2 cellular contexts compared by ENCODE assay signal in the genomic region with DNA sequence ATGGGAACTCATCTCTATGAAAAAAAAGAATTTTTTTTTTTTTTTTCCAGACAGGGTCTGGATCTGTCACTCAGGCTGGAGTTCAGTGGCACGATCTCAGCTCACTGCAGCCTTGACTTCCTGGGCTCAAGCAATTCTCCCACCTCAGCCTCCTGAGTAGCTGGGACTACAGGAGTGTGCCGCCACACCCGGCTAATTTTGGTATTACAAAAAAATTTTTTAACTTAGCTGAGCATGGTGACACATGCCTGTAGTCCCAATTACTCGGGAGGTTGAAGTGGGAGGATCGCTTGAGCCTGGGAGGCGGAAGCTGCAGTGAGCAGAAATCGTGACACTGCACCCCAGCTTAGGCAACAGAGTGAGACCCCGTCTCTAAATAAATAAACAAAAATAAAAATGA.
TF ChIP-seq lines count a peak whose summit lies in the region.

No MANE protein-coding gene starts in this region.

TF ChIP-seq in HEK293T, 16 proteins besides CTCF, POLR2A, EP300 and RAD21:
- TF ChIP-seq, protein P1, sequence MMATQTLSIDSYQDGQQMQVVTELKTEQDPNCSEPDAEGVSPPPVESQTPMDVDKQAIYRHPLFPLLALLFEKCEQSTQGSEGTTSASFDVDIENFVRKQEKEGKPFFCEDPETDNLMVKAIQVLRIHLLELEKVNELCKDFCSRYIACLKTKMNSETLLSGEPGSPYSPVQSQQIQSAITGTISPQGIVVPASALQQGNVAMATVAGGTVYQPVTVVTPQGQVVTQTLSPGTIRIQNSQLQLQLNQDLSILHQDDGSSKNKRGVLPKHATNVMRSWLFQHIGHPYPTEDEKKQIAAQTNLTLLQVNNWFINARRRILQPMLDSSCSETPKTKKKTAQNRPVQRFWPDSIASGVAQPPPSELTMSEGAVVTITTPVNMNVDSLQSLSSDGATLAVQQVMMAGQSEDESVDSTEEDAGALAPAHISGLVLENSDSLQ (IDR thresholded peaks at IDR 0.05), result peak; percentile 49; the same call in 1 of the 2 replicates
- TF ChIP-seq TARDBP (IDR thresholded peaks at IDR 0.05) (no peak), LEF1 (IDR thresholded peaks at IDR 0.05; ENCODE audit: borderline replicate concordance) (no peak)

TF ChIP-seq in SK-N-SH, 30 proteins besides CTCF, POLR2A, EP300 and RAD21:
- TF ChIP-seq GATA2 (CRISPR knock-in tag; IDR thresholded peaks at IDR 0.05) (no peak), RXRA (IDR thresholded peaks at IDR 0.05; ENCODE audit: borderline replicate concordance, low read depth) (no peak), MEF2A (IDR thresholded peaks at IDR 0.05; ENCODE audit: borderline replicate concordance, low read depth) (no peak), TAF1 (IDR thresholded peaks at IDR 0.05; ENCODE audit: borderline replicate concordance, low read depth, low read length) (no peak), NRF1 (IDR thresholded peaks at IDR 0.05; ENCODE audit: low read depth, low read length) (no peak), FOSL2 (IDR thresholded peaks at IDR 0.05; ENCODE audit: borderline replicate concordance, low read depth) (no peak)
